6 cellular contexts compared by ENCODE assay signal in genomic region chr16:78821335-78821734, GRCh38.
"Had no signal": no experiment of that assay in that cellular context is flagged by ENCODE, and none has a peak within 500 bp of the region (broad histone marks: within the 10 kb centered on the region; RNA-seq: fewer than 3 reads in every experiment).

No MANE protein-coding gene starts in this region.

- H3K9me3 Mint-ChIP-seq: GM23338, IgD-negative memory B cell had no signal

- H3K27me3 Mint-ChIP-seq: IgD-negative memory B cell had no signal

- DNase-seq: H9, HCEC 1CT, KBM-7 had no signal

- H3K4me2 ChIP-seq: GM23338, KMS-11 had no signal

- H3K27ac Mint-ChIP-seq: GM23338, IgD-negative memory B cell had no signal

- H2AFZ ChIP-seq: GM23338 had no signal

- H3K27ac ChIP-seq: KMS-11 had no signal

- H3K4me1 Mint-ChIP-seq: IgD-negative memory B cell had no signal

- H3K9ac ChIP-seq: KMS-11 had no signal

- H3K4me3 Mint-ChIP-seq: GM23338, H9, IgD-negative memory B cell had no signal

- ATAC-seq: GM23338 had no signal

- H3K4me3 ChIP-seq: GM23338 had no signal
